In the genomic region with DNA sequence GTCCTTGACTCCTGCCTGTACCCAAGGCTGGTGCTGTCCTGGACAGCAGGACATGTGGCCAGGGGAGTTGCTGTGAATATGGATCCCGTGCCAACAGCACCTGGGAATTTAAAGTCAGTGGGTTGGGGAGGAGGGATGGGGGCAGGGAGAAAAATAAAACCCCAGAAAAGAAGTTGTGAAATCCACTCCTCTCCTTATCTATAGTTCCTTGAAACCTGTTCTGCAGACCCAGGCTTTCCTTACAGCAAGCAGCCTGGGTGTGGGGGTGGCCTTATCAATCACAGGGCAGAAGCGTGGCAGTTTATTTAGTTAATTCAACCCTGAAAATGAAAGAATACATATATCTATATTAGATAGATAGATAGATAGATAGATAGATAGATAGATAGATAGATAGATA, we compare ENCODE assay signal across 25 cellular contexts.
"Had no signal": no experiment of that assay in that cellular context is flagged by ENCODE, and none has a peak within 500 bp of the region (broad histone marks: within the 10 kb centered on the region; RNA-seq: fewer than 3 reads in every experiment).

No MANE protein-coding gene starts in this region.

- H2AFZ ChIP-seq: hepatocyte, parathyroid adenoma had no signal

- H3K4me2 ChIP-seq: hepatocyte, smooth muscle cell had no signal

- H3K4me1 ChIP-seq: heart right ventricle, left ventricle myocardium inferior, parathyroid adenoma, psoas muscle, right lobe of liver, testis, transverse colon, upper lobe of left lung had no signal

- DNase-seq: heart right ventricle; islet precursor cell; left ventricle myocardium inferior; mesendoderm; midbrain; mucosa of descending colon; naive thymus-derived CD4-positive, alpha-beta T cell; psoas muscle; right lobe of liver; stimulated activated CD4-positive, alpha-beta T cell treated with anti-CD3 and anti-CD28 coated beads, Interleukin-1b, Interleukin-23, amount 100 ng/mL, for 48 hours; stimulated activated CD4-positive, alpha-beta T cell treated with anti-CD3 and anti-CD28 coated beads, Interleukin-2, amount 100 ng/mL, for 48 hours; stimulated activated CD4-positive, alpha-beta T cell treated with anti-CD3 and anti-CD28 coated beads, Interleukin-4, amount 100 ng/mL, for 4 hours; stimulated activated CD8-positive, alpha-beta memory T cell treated with anti-CD3 and anti-CD28 coated beads, Interleukin-4, amount 100 ng/mL, for 48 hours; stimulated activated naive CD4-positive, alpha-beta T cell treated with Interleukin-2 at 50 U/mL for 16 hours; stomach; testis; thyroid gland; transverse colon; upper lobe of left lung had no signal

- ATAC-seq: heart right ventricle; mucosa of descending colon; naive thymus-derived CD4-positive, alpha-beta T cell; natural killer cell treated with Interleukin-12 subunit alpha and Interleukin-12 subunit beta and Interleukin-15 and Interleukin-18, amount 100 ng/mL, for 72 hours; psoas muscle; right lobe of liver; stimulated activated memory B cell treated with anti-CD40 and anti-IgM and Interleukin-4, amounts not matched to agents 10 μg/mL and 1 μg/mL and 100 μg/mL, for 72 hours had no signal

- H3K79me2 ChIP-seq: hepatocyte, parathyroid adenoma had no signal

- H3K36me3 ChIP-seq: heart right ventricle, left ventricle myocardium inferior, right lobe of liver, stomach, thyroid gland, transverse colon, upper lobe of left lung had no signal

- H3K9me3 ChIP-seq: heart right ventricle, left ventricle myocardium inferior, mucosa of descending colon, psoas muscle, right lobe of liver, stomach, testis, thyroid gland, transverse colon, upper lobe of left lung had no signal

- H3K9ac ChIP-seq: parathyroid adenoma had no signal

- H3K27me3 ChIP-seq: hepatocyte, right lobe of liver, stomach, testis, thyroid gland, transverse colon, upper lobe of left lung had no signal

- H3K27ac ChIP-seq: heart right ventricle, hepatocyte, left ventricle myocardium inferior, parathyroid adenoma, psoas muscle, right lobe of liver, stomach, testis, thyroid gland, transverse colon, upper lobe of left lung had no signal

- H3K4me3 ChIP-seq: heart right ventricle, hepatocyte, left ventricle myocardium inferior, lung, mucosa of descending colon, psoas muscle, right lobe of liver, smooth muscle cell, stomach, testis, thyroid gland, transverse colon, upper lobe of left lung had no signal
